19 cellular contexts compared by ENCODE assay signal in genomic region chr18:64799378-64799777, GRCh38.
DNase-seq lines count a peak whose midpoint lies in the region; ATAC-seq and TF ChIP-seq lines count a peak whose summit lies in the region.
"Had no signal": no experiment of that assay in that cellular context is flagged by ENCODE, and none has a peak within 500 bp of the region (broad histone marks: within the 10 kb centered on the region; RNA-seq: fewer than 3 reads in every experiment).

No MANE protein-coding gene starts in this region.

- H3K36me3 ChIP-seq in PC-3 (ENCODE audit: low read depth, low read length): no peaks in the 10 kb centered on the region
- H3K36me3 ChIP-seq: BLaER1 treated with 17β-estradiol and CSF1 and Interleukin-3, amounts not matched to agents 10 nM and 100 nM; Peyer's patch had no signal

- H3K27ac ChIP-seq in PC-3 (ENCODE audit: low read length): peak overlapping the region; percentile 31
- H3K27ac ChIP-seq: A549; BLaER1 treated with 17β-estradiol and CSF1 and Interleukin-3, amounts not matched to agents 10 nM and 100 nM; Peyer's patch had no signal

- no peaks in the 10 kb centered on the region for H3K27me3 Mint-ChIP-seq in WTC11 (ENCODE audit: low read depth)
- H3K27me3 Mint-ChIP-seq: CD4-positive, alpha-beta T cell had no signal

- no peaks in the 10 kb centered on the region for H3F3A ChIP-seq in PC-3 (ENCODE audit: low read length, unreplicated experiment)

- H3K4me3 ChIP-seq in PC-3 (ENCODE audit: low read length) (no peak overlapping the region), astrocyte of the spinal cord (ENCODE audit: low read depth, low read length) (no peak overlapping the region)
- H3K4me3 ChIP-seq: A549; BLaER1 treated with 17β-estradiol and CSF1 and Interleukin-3, amounts not matched to agents 10 nM and 100 nM; K562; Peyer's patch had no signal

- H3K79me2 ChIP-seq in PC-3 (ENCODE audit: low read length): no peaks in the 10 kb centered on the region

- ATAC-seq in PC-3 (peak; percentile 92), WTC11 (no peak)
- ATAC-seq: A549, K562, SK-N-SH treated with all-trans-retinoic acid at 6 μM for 48 hours had no signal

- H3K9me2 ChIP-seq in PC-3 (replicated peaks; ENCODE audit: low read length): no peaks in the 10 kb centered on the region

- CTCF ChIA-PET in PC-3 (lab: Charles Lee): no interaction called here
- CTCF ChIA-PET in WTC11 (lab: Charles Lee): no interaction called here

- H3K36me3 Mint-ChIP-seq in WTC11: no peaks in the 10 kb centered on the region

- peak overlapping the region; percentile 23; the same call in 1 of the 2 replicates for H3K4me2 ChIP-seq in PC-3 (ENCODE audit: low read length)
- H3K4me2 ChIP-seq: A549; BLaER1 treated with 17β-estradiol and CSF1 and Interleukin-3, amounts not matched to agents 10 nM and 100 nM had no signal

- H3K9ac ChIP-seq in PC-3 (ENCODE audit: low read length): no peak overlapping the region
- H3K9ac ChIP-seq: BLaER1 treated with 17β-estradiol and CSF1 and Interleukin-3, amounts not matched to agents 10 nM and 100 nM had no signal

- POLR2A ChIA-PET in PC-3 (lab: Charles Lee; ENCODE audit: unreplicated experiment): no interaction called here
- POLR2A ChIA-PET in WTC11 (lab: Charles Lee): no interaction called here

- peaks cover 9% of the 10 kb centered on the region; the same call in 1 of the 2 replicates for H3K9me3 Mint-ChIP-seq in WTC11

- H2AFZ ChIP-seq in PC-3 (ENCODE audit: low read length): no peak overlapping the region

- no peaks in the 10 kb centered on the region for H3K9me3 ChIP-seq in PC-3 (ENCODE audit: low read length)
- H3K9me3 ChIP-seq: A549; BLaER1 treated with 17β-estradiol and CSF1 and Interleukin-3, amounts not matched to agents 10 nM and 100 nM; Peyer's patch had no signal

- in situ Hi-C loops in astrocyte of the spinal cord (cut with HindIII; ENCODE audit: low sequenced_read_pairs): no loop called here

- H3K4me1 Mint-ChIP-seq in WTC11: no peaks in the 10 kb centered on the region

- BruUV-seq in PC-3 (replicated peaks; lab: Mats Ljungman, UMichigan): no TSS peak

- no peaks in the 10 kb centered on the region for H3K27me3 ChIP-seq in PC-3 (ENCODE audit: low read length)
- H3K27me3 ChIP-seq: BLaER1 treated with 17β-estradiol and CSF1 and Interleukin-3, amounts not matched to agents 10 nM and 100 nM; Peyer's patch had no signal

- TF ChIP-seq CTCF in PC-3 (conservative IDR thresholded peaks at IDR 0.05; ENCODE audit: low read depth, low read length) (no peak), astrocyte of the spinal cord (IDR thresholded peaks at IDR 0.05; ENCODE audit: low read depth, low read length) (no peak), WTC11 (IDR thresholded peaks at IDR 0.05) (no peak)

- peaks cover 10% of the 10 kb centered on the region for H3K4me1 ChIP-seq in PC-3 (ENCODE audit: insufficient read depth, low read length)
- H3K4me1 ChIP-seq: A549; BLaER1 treated with 17β-estradiol and CSF1 and Interleukin-3, amounts not matched to agents 10 nM and 100 nM; Peyer's patch had no signal

- intact Hi-C loops in PC-3 (cut with micrococcal nuclease): loop anchor here (5.0 kb wide), 1 partner anchor 173 kb away; no protein-coding TSS in a partner anchor

- H3K27ac Mint-ChIP-seq in WTC11: no peak overlapping the region
- H3K27ac Mint-ChIP-seq: CD4-positive, alpha-beta T cell had no signal

- DNase-seq in HT1080 (ENCODE audit: low read depth) (peak; percentile 49), PC-3 (peak; percentile 68), astrocyte of the spinal cord (ENCODE audit: low read depth, low spot score) (peak; percentile 16), non-pigmented ciliary epithelial cell (ENCODE audit: low read depth) (peak; percentile 1), NCI-H1048 (lab: John Stamatoyannopoulos, UW) (no peak), medulla oblongata (ENCODE audit: extremely low spot score) (no peak), WTC11 (ENCODE audit: low spot score) (no peak)
- DNase-seq: AML-193; CD4-positive, alpha-beta T cell; Kasumi-1; MV-4-11; NCI-H2029; NCI-H446 treated with DMSO at 0.1 percent for 48 hours; NCI-H526; Peyer's patch had no signal

- no peaks in the 10 kb centered on the region for H4K20me1 ChIP-seq in PC-3 (ENCODE audit: low read length)
- H4K20me1 ChIP-seq: BLaER1 treated with 17β-estradiol and CSF1 and Interleukin-3, amounts not matched to agents 10 nM and 100 nM had no signal

- H3K4me3 Mint-ChIP-seq in WTC11: no peak overlapping the region
- H3K4me3 Mint-ChIP-seq: CD4-positive, alpha-beta T cell had no signal

TF ChIP-seq in WTC11, 78 proteins besides CTCF, POLR2A, EP300 and RAD21 (continues in another document):
- TF ChIP-seq AFF4 (CRISPR knock-in tag; IDR thresholded peaks at IDR 0.05; ENCODE audit: borderline replicate concordance): no peak
- no peak for TF ChIP-seq CBFB (CRISPR knock-in tag; IDR thresholded peaks at IDR 0.05; ENCODE audit: low read depth)
- TF ChIP-seq, protein P1, sequence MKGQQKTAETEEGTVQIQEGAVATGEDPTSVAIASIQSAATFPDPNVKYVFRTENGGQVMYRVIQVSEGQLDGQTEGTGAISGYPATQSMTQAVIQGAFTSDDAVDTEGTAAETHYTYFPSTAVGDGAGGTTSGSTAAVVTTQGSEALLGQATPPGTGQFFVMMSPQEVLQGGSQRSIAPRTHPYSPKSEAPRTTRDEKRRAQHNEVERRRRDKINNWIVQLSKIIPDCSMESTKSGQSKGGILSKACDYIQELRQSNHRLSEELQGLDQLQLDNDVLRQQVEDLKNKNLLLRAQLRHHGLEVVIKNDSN (CRISPR knock-in tag; IDR thresholded peaks at IDR 0.05): no peak
- TF ChIP-seq E2F1 (CRISPR knock-in tag; IDR thresholded peaks at IDR 0.05): no peak
- no peak for TF ChIP-seq NFATC4 (CRISPR knock-in tag; IDR thresholded peaks at IDR 0.05)
- TF ChIP-seq ZNF263 (CRISPR knock-in tag; IDR thresholded peaks at IDR 0.05; ENCODE audit: low read depth): no peak
- TF ChIP-seq E2F4 (CRISPR knock-in tag; IDR thresholded peaks at IDR 0.05; ENCODE audit: borderline replicate concordance, low read depth): no peak
- TF ChIP-seq, protein P2, sequence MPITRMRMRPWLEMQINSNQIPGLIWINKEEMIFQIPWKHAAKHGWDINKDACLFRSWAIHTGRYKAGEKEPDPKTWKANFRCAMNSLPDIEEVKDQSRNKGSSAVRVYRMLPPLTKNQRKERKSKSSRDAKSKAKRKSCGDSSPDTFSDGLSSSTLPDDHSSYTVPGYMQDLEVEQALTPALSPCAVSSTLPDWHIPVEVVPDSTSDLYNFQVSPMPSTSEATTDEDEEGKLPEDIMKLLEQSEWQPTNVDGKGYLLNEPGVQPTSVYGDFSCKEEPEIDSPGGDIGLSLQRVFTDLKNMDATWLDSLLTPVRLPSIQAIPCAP (CRISPR knock-in tag; IDR thresholded peaks at IDR 0.05): no peak
- TF ChIP-seq ESRRA (CRISPR knock-in tag; IDR thresholded peaks at IDR 0.05; ENCODE audit: borderline replicate concordance): no peak
- TF ChIP-seq MXD4 (CRISPR knock-in tag; IDR thresholded peaks at IDR 0.05; ENCODE audit: borderline replicate concordance): no peak
- TF ChIP-seq GRHL2 (CRISPR knock-in tag; IDR thresholded peaks at IDR 0.05; ENCODE audit: insufficient replicate concordance, severe bottlenecking): no peak

Comparison
In these comparisons a context has a peak if more than half of its experiments do, and no peak if none do; other contexts are left out.
1. DNase-seq: peak in HT1080 (single experiment), PC-3 (single experiment), astrocyte of the spinal cord (single experiment) and non-pigmented ciliary epithelial cell (single experiment); none in NCI-H1048 (single experiment), medulla oblongata (single experiment) and WTC11 (single experiment).